8 cellular contexts compared by ENCODE assay signal in the genomic region with DNA sequence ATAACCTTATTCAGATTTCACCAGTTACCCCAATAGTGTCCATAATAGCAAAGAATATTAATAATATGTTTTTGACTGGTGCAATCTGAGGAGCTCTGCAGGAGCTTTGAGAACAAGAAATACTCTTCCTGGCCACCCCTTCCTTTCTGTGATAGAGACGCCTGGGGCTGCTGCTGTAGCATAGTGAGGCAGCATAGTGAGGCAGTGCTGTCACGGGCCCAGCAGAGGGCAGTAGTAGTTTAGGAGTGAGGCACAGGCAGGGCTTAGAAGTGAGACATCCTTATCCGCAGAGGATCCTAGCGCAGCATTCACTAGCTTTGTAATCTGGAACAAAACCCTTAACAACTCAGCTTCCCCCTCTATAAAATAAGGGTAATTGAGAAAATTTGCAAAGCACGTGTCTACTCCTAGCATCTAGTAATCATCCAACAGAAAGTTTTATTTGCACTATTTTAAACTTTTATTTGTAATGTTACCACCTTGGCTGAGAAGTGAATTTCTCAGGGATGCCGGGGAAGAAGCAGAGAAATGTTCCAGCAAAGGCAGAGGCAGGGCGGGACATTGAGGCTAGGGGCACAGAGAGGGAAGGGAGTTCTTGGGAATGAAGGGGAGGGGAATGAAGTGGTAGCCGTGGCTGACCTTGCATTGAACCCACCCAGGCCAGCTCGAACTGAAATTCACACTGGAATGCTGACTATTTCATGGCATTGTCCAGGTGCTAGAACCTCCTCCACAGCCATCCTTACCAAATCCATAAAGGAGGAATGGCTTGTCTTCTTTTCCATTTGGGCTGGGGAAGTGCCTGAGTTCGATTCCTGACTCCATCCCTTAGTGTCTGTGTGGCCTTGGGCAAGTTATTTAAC.
DNase-seq lines count a peak whose midpoint lies in the region; ATAC-seq and TF ChIP-seq lines count a peak whose summit lies in the region.

No MANE protein-coding gene starts in this region.

- DNase-seq in GM19240 (ENCODE audit: insufficient read length, low spot score): peak; percentile 55
- peak; percentile 81 for DNase-seq in NCI-H69 (lab: John Stamatoyannopoulos, UW)
- peak; percentile 21 to 61 for DNase-seq in activated CD4-positive, alpha-beta T cell treated with anti-CD3 and anti-CD28 coated beads, Interleukin-2, amount 50 U/mL, for 24 hours (ENCODE audit: low read depth in 1 of 2, low spot score in 1 of 2)
- DNase-seq in dorsolateral prefrontal cortex: peak; percentile 74 to 91 (median 84)
- peak; percentile 72 for DNase-seq in lung (ENCODE audit: low spot score)
- DNase-seq in stimulated activated CD8-positive, alpha-beta memory T cell treated with anti-CD3 and anti-CD28 coated beads, Interleukin-12 subunit alpha, Interleukin-12 subunit beta, amount 100 ng/mL, for 4 hours (ENCODE audit: low read depth): peak; percentile 21

- H3K4me3 ChIP-seq in dorsolateral prefrontal cortex (no peak overlapping the region), lung (no peak overlapping the region)

- H3K27ac ChIP-seq in C4-2B (no peak overlapping the region), dorsolateral prefrontal cortex (peak overlapping the region in 9 of 59 donors; percentile 0 to 55 (median 29)), lung (ENCODE audit: low read depth in 1 of 2, low read length in 1 of 2) (no peak overlapping the region)

- H3K4me1 ChIP-seq in lung (ENCODE audit: control insufficient read depth in 2 of 2, insufficient read depth in 2 of 2, low read length in 2 of 2): no peaks in the 10 kb centered on the region

- H3K27me3 ChIP-seq in dorsolateral prefrontal cortex: no peaks in the 10 kb centered on the region
- H3K27me3 ChIP-seq in lung (ENCODE audit: control insufficient read depth, insufficient read depth): no peaks in the 10 kb centered on the region

- ATAC-seq in HG03442 (IDR thresholded peaks at IDR 0.05; ENCODE audit: unreplicated experiment): peak; percentile 92
- ATAC-seq in lung (ENCODE audit: insufficient read depth, low FRiP score): no peak

- no peaks in the 10 kb centered on the region for H3K9me3 ChIP-seq in lung (ENCODE audit: control insufficient read depth in 2 of 2, insufficient read depth in 1 of 2, low read length in 1 of 2)

- TF ChIP-seq CTCF in C4-2B (conservative IDR thresholded peaks at IDR 0.05) (peak; percentile 93), dorsolateral prefrontal cortex (IDR thresholded peaks at IDR 0.05 in 54 of 56, conservative IDR thresholded peaks at IDR 0.05 in 2 of 56; ENCODE audit: low read depth in 1 of 56, partially characterized antibody in 56 of 56) (peak; percentile 78 to 98 (median 95)), lung (IDR thresholded peaks at IDR 0.05; ENCODE audit: control extremely low read depth, extremely low read depth) (peak; percentile 75)

- H3K36me3 ChIP-seq in lung (ENCODE audit: control insufficient read depth in 2 of 2, insufficient read depth in 2 of 2, low read length in 2 of 2): no peaks in the 10 kb centered on the region

- intact Hi-C loops in dorsolateral prefrontal cortex (cut with DNase I): loop anchor here in 1 of 2 donors (1.0 kb wide), 2 partner anchors 18 to 243 kb away; no protein-coding TSS in a partner anchor

- WGBS in lung, 2 donors: 41 to 45% methylated on average over 10 of the region's 10 CpGs

Comparison
In these comparisons a context has a peak if more than half of its experiments do, and no peak if none do; other contexts are left out.
1. DNase-seq: peak in every context shown above with its lines; median percentile 84 in dorsolateral prefrontal cortex; 81 in NCI-H69; 72 in lung; 55 in GM19240; 41 in activated CD4-positive, alpha-beta T cell treated with anti-CD3 and anti-CD28 coated beads, Interleukin-2, amount 50 U/mL, for 24 hours; 21 in stimulated activated CD8-positive, alpha-beta memory T cell treated with anti-CD3 and anti-CD28 coated beads, Interleukin-12 subunit alpha, Interleukin-12 subunit beta, amount 100 ng/mL, for 4 hours.